In genomic region chr4:159296061-159296460, GRCh38 we compare ENCODE assay signal across 17 cellular contexts.
DNase-seq lines count a peak whose midpoint lies in the region; ATAC-seq, FAIRE-seq and TF ChIP-seq lines count a peak whose summit lies in the region.
"Had no signal": no experiment of that assay in that cellular context is flagged by ENCODE, and none has a peak within 500 bp of the region (broad histone marks: within the 10 kb centered on the region; RNA-seq: fewer than 3 reads in every experiment).

No MANE protein-coding gene starts in this region.

- no peak for TF ChIP-seq CTCF in GM12878 (IDR thresholded peaks at IDR 0.05 in 2 of 3, conservative IDR thresholded peaks at IDR 0.05 in 1 of 3; ENCODE audit: control insufficient read depth in 2 of 3, extremely low read depth in 1 of 3, insufficient read depth in 1 of 3, low read depth in 3 of 3, low read length in 3 of 3)

- no peaks in the 10 kb centered on the region for H4K20me1 ChIP-seq in GM12878 (ENCODE audit: control insufficient read depth, insufficient read depth)

- no peaks in the 10 kb centered on the region for H3K27me3 ChIP-seq in GM12878 (replicated peaks in 1 of 2; ENCODE audit: control insufficient read depth in 2 of 2, insufficient read depth in 2 of 2, low read length in 1 of 2)
- H3K27me3 ChIP-seq: dorsolateral prefrontal cortex, suprapubic skin had no signal

- CTCF ChIA-PET in GM12878 (lab: Yijun Ruan, JAX), result no interaction called here

- no peak overlapping the region for H3K4me2 ChIP-seq in GM12878 (ENCODE audit: control insufficient read depth, insufficient read depth)

- peak; percentile 23 for DNase-seq in AG08395 (ENCODE audit: low spot score)
- peak; percentile 30 for DNase-seq in HS-5 (ENCODE audit: low read depth)
- DNase-seq in GM12878 (ENCODE audit: low read depth, low spot score), result no peak
- no peak for DNase-seq in frontal cortex (ENCODE audit: low spot score in 2 of 2)
- no peak for DNase-seq in T-helper 9 cell
- no peak for DNase-seq in effector CD4-positive, alpha-beta T cell
- DNase-seq in amniotic stem cell (lab: John Stamatoyannopoulos, UW), result no peak
- DNase-seq in posterior vena cava (ENCODE audit: low spot score), result no peak
- DNase-seq: activated CD4-positive, alpha-beta T cell treated with anti-CD3 and anti-CD28 coated beads for 48 hours; activated T-cell treated with anti-CD3 and anti-CD28 coated beads, Interleukin-2, amount 50 U/mL, for 24 hours; DMS79 treated with DMSO at 0.1 percent for 48 hours; dorsolateral prefrontal cortex; left cardiac atrium; NCI-H1436 treated with DMSO at 0.1 percent for 48 hours; NCI-H524 had no signal

- RAD21 ChIA-PET in GM12878 (lab: Charles Lee; ENCODE audit: unreplicated experiment), result no interaction called here

- no peak overlapping the region for H3K9ac ChIP-seq in GM12878 (ENCODE audit: control insufficient read depth, insufficient read depth, low read length)

- H3K4me3 ChIP-seq in GM12878, result no peak overlapping the region
- H3K4me3 ChIP-seq: dorsolateral prefrontal cortex, prostate gland, suprapubic skin had no signal

- FAIRE-seq in GM12878 (lab: Jason Lieb, UNC), result peak; percentile 66
- FAIRE-seq in frontal cortex (lab: Jason Lieb, UNC), result peak; percentile 36

- POLR2A ChIA-PET in GM12878 (lab: Charles Lee), result no interaction called here

- no peaks in the 10 kb centered on the region for H3K4me1 ChIP-seq in GM12878 (ENCODE audit: control insufficient read depth, insufficient read depth, low read length)
- H3K4me1 ChIP-seq: prostate gland had no signal

- BruUV-seq in GM12878 (replicated peaks; lab: Mats Ljungman, UMichigan), result no TSS peak

- ATAC-seq in GM12878, result no peak
- ATAC-seq: left cardiac atrium had no signal

- SMC1A ChIA-PET in GM12878 (lab: Charles Lee; ENCODE audit: uncharacterized antibody, unreplicated experiment), result interaction anchor here (1.4 kb wide), 1 partner anchor 10 kb away, joined by 4 read pairs; no protein-coding TSS in a partner anchor

- no peaks in the 10 kb centered on the region for H3K79me2 ChIP-seq in GM12878 (ENCODE audit: control insufficient read depth, insufficient read depth, low read length)

- no peak for TF ChIP-seq POLR2A in GM12878 (IDR thresholded peaks at IDR 0.05; ENCODE audit: low read depth, low read length)

- in situ Hi-C loops in GM12878 (cut with MboI), result no loop called here

- TF ChIP-seq RAD21 in GM12878 (IDR thresholded peaks at IDR 0.05; ENCODE audit: insufficient read depth, low read depth, low read length), result no peak

- intact Hi-C loops in GM12878 (cut with micrococcal nuclease; ENCODE audit: unreplicated experiment) (no loop called here), posterior vena cava (cut with DNase I) (no loop called here)

- TF ChIP-seq EP300 in GM12878 (IDR thresholded peaks at IDR 0.05; ENCODE audit: borderline replicate concordance in 1 of 2, control insufficient read depth in 1 of 2, low read depth in 2 of 2, low read length in 2 of 2), result no peak

- no peaks in the 10 kb centered on the region for H3K36me3 ChIP-seq in GM12878 (ENCODE audit: control insufficient read depth in 2 of 2, insufficient read depth in 2 of 2, low read length in 1 of 2)
- H3K36me3 ChIP-seq: prostate gland, suprapubic skin had no signal

- H3K27ac ChIP-seq in GM12878 (ENCODE audit: control insufficient read depth, insufficient read depth), result no peak overlapping the region
- H3K27ac ChIP-seq: prostate gland, suprapubic skin had no signal

- no peak overlapping the region for H2AFZ ChIP-seq in GM12878 (ENCODE audit: control insufficient read depth, low read depth, low read length)

- no peaks in the 10 kb centered on the region for H3K9me3 ChIP-seq in GM12878 (replicated peaks; ENCODE audit: control insufficient read depth, insufficient read depth, low read length)
- H3K9me3 ChIP-seq: prostate gland, suprapubic skin had no signal

TF ChIP-seq in GM12878, 131 proteins besides CTCF, POLR2A, EP300 and RAD21:
- TF ChIP-seq SREBF1 (IDR thresholded peaks at IDR 0.05; ENCODE audit: low read length) (no peak), NFIC (IDR thresholded peaks at IDR 0.05; ENCODE audit: low read depth, low read length) (no peak), ZNF622 (IDR thresholded peaks at IDR 0.05) (no peak)

Comparison
In these comparisons a context has a peak if more than half of its experiments do, and no peak if none do; other contexts are left out.
1. DNase-seq: peak in AG08395 (single experiment) and HS-5 (single experiment); none in GM12878 (single experiment), frontal cortex (0 of 2), T-helper 9 cell (single experiment), effector CD4-positive, alpha-beta T cell (single experiment), amniotic stem cell (single experiment) and posterior vena cava (single experiment).